In the genomic region with DNA sequence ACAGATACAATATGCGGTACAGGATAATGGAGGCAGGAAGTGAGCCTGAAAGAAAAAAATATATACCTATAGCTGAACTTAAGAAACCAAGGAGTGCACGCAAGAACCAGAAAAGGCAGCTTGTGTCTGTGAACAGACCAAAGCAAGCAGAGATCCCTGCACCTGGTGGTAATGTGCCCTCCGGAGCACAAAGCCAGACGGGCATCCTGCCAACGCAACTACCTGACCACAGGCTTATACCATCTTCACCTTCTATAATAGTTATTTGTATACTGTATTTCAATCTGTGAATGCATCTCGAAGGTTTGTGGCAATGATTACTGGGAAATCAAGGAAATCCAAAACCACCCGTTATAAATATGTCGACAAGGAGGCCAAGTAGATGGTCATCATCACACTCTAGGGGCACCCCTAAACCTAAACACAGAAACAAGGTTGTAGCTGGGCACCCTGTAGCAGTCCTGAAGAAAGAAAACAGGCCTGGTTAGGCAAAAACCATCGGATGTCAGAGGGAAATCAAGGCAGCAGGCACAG, we compare ENCODE assay signal across 8 cellular contexts. TPM values are rescaled to one million over a fixed set of nuclear protein-coding genes. Genes with fewer than 3 reads are reported as not detected.
A peak's percentile ranks its signal among the peaks of the same experiment; 100 is the strongest.
DNase-seq lines count a peak whose midpoint lies in the region; ATAC-seq and FAIRE-seq lines count a peak whose summit lies in the region.

No MANE protein-coding gene starts in this region.

- H3K27me3 ChIP-seq in BLaER1 = no peaks in the 10 kb centered on the region

- H3K4me3 ChIP-seq in BLaER1 = peak overlapping the region; percentile 87

- CTCF ChIA-PET in activated naive CD4-positive, alpha-beta T cell treated with anti-CD3 and anti-CD28 coated beads, Interleukin-2, amount 10 ng/mL, durations not matched to agents 7 days and 5 days (lab: Charles Lee) = interaction anchor here (1.0 kb wide), 1 partner anchor 103 kb away, joined by 3 read pairs; no protein-coding TSS in a partner anchor

- ATAC-seq in GM19397 (IDR thresholded peaks at IDR 0.05; ENCODE audit: unreplicated experiment) (peak; percentile 23), HG03442 (IDR thresholded peaks at IDR 0.05; ENCODE audit: unreplicated experiment) (peak; percentile 19), left ventricle myocardium superior (no peak)

- peaks cover 21% of the 10 kb centered on the region for H3K4me1 Mint-ChIP-seq in activated naive CD4-positive, alpha-beta T cell treated with anti-CD3 and anti-CD28 coated beads, Interleukin-2, amount 10 ng/mL, durations not matched to agents 7 days and 5 days

- DNase-seq in RCC 7860 (ENCODE audit: low spot score) (peak; percentile 24), left ventricle myocardium superior (peak; percentile 45), retina (peak; percentile 78), NCI-H82 treated with DMSO at 0.1 percent for 48 hours (lab: John Stamatoyannopoulos, UW; ENCODE audit: unreplicated experiment) (no peak)
- peak; percentile 59 for DNase-seq in activated naive CD4-positive, alpha-beta T cell treated with anti-CD3 and anti-CD28 coated beads, Interleukin-2, amount 10 ng/mL, durations not matched to agents 7 days and 5 days

- peak overlapping the region; percentile 90 for H3K27ac ChIP-seq in BLaER1

- H3K27ac Mint-ChIP-seq in activated naive CD4-positive, alpha-beta T cell treated with anti-CD3 and anti-CD28 coated beads, Interleukin-2, amount 10 ng/mL, durations not matched to agents 7 days and 5 days = peak overlapping the region; percentile 94

- peaks cover 24% of the 10 kb centered on the region for H3K4me1 ChIP-seq in BLaER1

- peaks cover 21% of the 10 kb centered on the region for H3K27me3 Mint-ChIP-seq in activated naive CD4-positive, alpha-beta T cell treated with anti-CD3 and anti-CD28 coated beads, Interleukin-2, amount 10 ng/mL, durations not matched to agents 7 days and 5 days

- peak overlapping the region; percentile 95 for H3K4me3 Mint-ChIP-seq in activated naive CD4-positive, alpha-beta T cell treated with anti-CD3 and anti-CD28 coated beads, Interleukin-2, amount 10 ng/mL, durations not matched to agents 7 days and 5 days

- peaks cover 21% of the 10 kb centered on the region for H4K20me1 ChIP-seq in BLaER1

- H3K9ac ChIP-seq in BLaER1 = peak overlapping the region; percentile 93

- peaks cover 6% of the 10 kb centered on the region for H3K36me3 ChIP-seq in BLaER1

- FAIRE-seq in RCC 7860 (lab: Jason Lieb, UNC) = no peak

- peak overlapping the region; percentile 81 for H3K4me2 ChIP-seq in BLaER1

- H3K9me3 Mint-ChIP-seq in activated naive CD4-positive, alpha-beta T cell treated with anti-CD3 and anti-CD28 coated beads, Interleukin-2, amount 10 ng/mL, durations not matched to agents 7 days and 5 days = peaks cover 10% of the 10 kb centered on the region

- H3K36me3 Mint-ChIP-seq in activated naive CD4-positive, alpha-beta T cell treated with anti-CD3 and anti-CD28 coated beads, Interleukin-2, amount 10 ng/mL, durations not matched to agents 7 days and 5 days = peaks cover 13% of the 10 kb centered on the region

- intact Hi-C loops in left ventricle myocardium superior (cut with micrococcal nuclease) = no loop called here

- H3K9me3 ChIP-seq in BLaER1 = peaks cover 11% of the 10 kb centered on the region

RNA-seq across cellular contexts. Expression of a gene that starts 0.8 kb away (rescaled TPM):
- total RNA-seq in left ventricle myocardium superior = 20.6 TPM
